In genomic region chr14:100891051-100891450, GRCh38 we compare ENCODE assay signal across 32 cellular contexts. TPM values are rescaled to one million over a fixed set of nuclear protein-coding genes. Genes with fewer than 3 reads are reported as not detected.
DNase-seq lines count a peak whose midpoint lies in the region; ATAC-seq, FAIRE-seq and TF ChIP-seq lines count a peak whose summit lies in the region.
"Had no signal": no experiment of that assay in that cellular context is flagged by ENCODE, and none has a peak within 500 bp of the region (broad histone marks: within the 10 kb centered on the region; RNA-seq: fewer than 3 reads in every experiment).

No MANE protein-coding gene starts in this region.

- H3K9me3 ChIP-seq in right lobe of liver: no peaks in the 10 kb centered on the region
- H3K9me3 ChIP-seq in HepG2 (ENCODE audit: low read length): no peaks in the 10 kb centered on the region
- H3K9me3 ChIP-seq in sigmoid colon: no peaks in the 10 kb centered on the region
- H3K9me3 ChIP-seq in SJCRH30 (replicated peaks): no peaks in the 10 kb centered on the region
- H3K9me3 ChIP-seq: BLaER1 treated with 17β-estradiol and CSF1 and Interleukin-3, amounts not matched to agents 10 nM and 100 nM; SJSA1; upper lobe of left lung had no signal

- H3K4me1 ChIP-seq in right lobe of liver (no peaks in the 10 kb centered on the region), HepG2 (ENCODE audit: insufficient read depth, low read length) (peaks cover 20% of the 10 kb centered on the region), sigmoid colon (peaks cover 0 to 14% (median 8%) of the 10 kb centered on the region in 4 donors), SJCRH30 (0 out of 2 replicates have a peak, but pooled peaks cover 6% of the 10 kb centered on the region)
- H3K4me1 ChIP-seq: parathyroid adenoma, SJSA1, upper lobe of left lung had no signal

- H3K9ac ChIP-seq in HepG2 (ENCODE audit: insufficient read depth, low read depth, low read length): no peak overlapping the region
- H3K9ac ChIP-seq: BLaER1 treated with 17β-estradiol and CSF1 and Interleukin-3, amounts not matched to agents 10 nM and 100 nM; parathyroid adenoma had no signal

- H3K4me3 ChIP-seq in right lobe of liver: no peak overlapping the region
- no peak overlapping the region for H3K4me3 ChIP-seq in HepG2 (replicated peaks in 1 of 3; ENCODE audit: insufficient read depth in 1 of 3, low read depth in 2 of 3, low read length in 3 of 3)
- no peak overlapping the region for H3K4me3 ChIP-seq in sigmoid colon
- H3K4me3 ChIP-seq in SJCRH30: no peak overlapping the region
- H3K4me3 ChIP-seq: BLaER1 treated with 17β-estradiol and CSF1 and Interleukin-3, amounts not matched to agents 10 nM and 100 nM; GM12878; SJSA1; upper lobe of left lung had no signal

- FAIRE-seq in HepG2 (lab: Jason Lieb, UNC): no peak
- FAIRE-seq: astrocyte, GM12878 had no signal

- no peak overlapping the region for H3K27ac ChIP-seq in right lobe of liver
- H3K27ac ChIP-seq in HepG2 (ENCODE audit: extremely low read length, insufficient read depth, low read length): no peak overlapping the region
- no peak overlapping the region for H3K27ac ChIP-seq in sigmoid colon
- H3K27ac ChIP-seq in SJCRH30: no peak overlapping the region
- H3K27ac ChIP-seq: 22Rv1; BLaER1 treated with 17β-estradiol and CSF1 and Interleukin-3, amounts not matched to agents 10 nM and 100 nM; HL-60; parathyroid adenoma; SJSA1; upper lobe of left lung had no signal

- no peak overlapping the region for H3K4me2 ChIP-seq in HepG2 (ENCODE audit: low read depth, low read length)
- H3K4me2 ChIP-seq: BLaER1 treated with 17β-estradiol and CSF1 and Interleukin-3, amounts not matched to agents 10 nM and 100 nM had no signal

- no peak for TF ChIP-seq POLR2A in right lobe of liver (IDR thresholded peaks at IDR 0.05)
- TF ChIP-seq POLR2A in HepG2 (IDR thresholded peaks at IDR 0.05; ENCODE audit: insufficient read depth in 1 of 2, low read depth in 2 of 2, low read length in 2 of 2): no peak
- no peak for TF ChIP-seq POLR2A in sigmoid colon (IDR thresholded peaks at IDR 0.05)

- intact Hi-C loops in right lobe of liver (cut with DNase I): no loop called here
- intact Hi-C loops in HepG2 (cut with micrococcal nuclease; ENCODE audit: unreplicated experiment): no loop called here
- intact Hi-C loops in sigmoid colon (cut with DNase I): no loop called here

- TF ChIP-seq RAD21 in HepG2 (CRISPR knock-in tag; IDR thresholded peaks at IDR 0.05): no peak

- TF ChIP-seq EP300 in HepG2 (IDR thresholded peaks at IDR 0.05; ENCODE audit: low read depth in 2 of 2, low read length in 2 of 2) (no peak), HepG2 (CRISPR knock-in tag; IDR thresholded peaks at IDR 0.05; ENCODE audit: borderline replicate concordance) (no peak), sigmoid colon (IDR thresholded peaks at IDR 0.05) (no peak)

- no peaks in the 10 kb centered on the region for H4K20me1 ChIP-seq in HepG2 (ENCODE audit: insufficient read depth, low read length)
- H4K20me1 ChIP-seq: BLaER1 treated with 17β-estradiol and CSF1 and Interleukin-3, amounts not matched to agents 10 nM and 100 nM had no signal

- peak; percentile 12 for DNase-seq in activated CD4-positive, CD25-positive, alpha-beta regulatory T cell treated with anti-CD3 and anti-CD28 coated beads, Interleukin-2, amount 50 U/mL, for 72 hours
- DNase-seq in activated CD4-positive, CD25-positive, alpha-beta regulatory T cell (lab: John Stamatoyannopoulos, UW): no peak
- DNase-seq in right lobe of liver: peak; percentile 6 to 32 (median 23)
- no peak for DNase-seq in HepG2 (ENCODE audit: low spot score)
- DNase-seq in sigmoid colon: peak; percentile 56
- DNase-seq in SJCRH30: no peak
- no peak for DNase-seq in MV-4-11 (lab: John Stamatoyannopoulos, UW)
- DNase-seq: activated CD4-positive, alpha-beta T cell treated with anti-CD3 and anti-CD28 coated beads, Interleukin-2, amount 50 U/mL, for 4 hours; caudate nucleus; endodermal cell; H7; KG1; NCI-H1105; NCI-H187; NCI-H2171; NCI-H82; nephron progenitor cell; stimulated activated CD4-positive, alpha-beta T cell treated with anti-CD3 and anti-CD28 coated beads, Interleukin-12 subunit alpha, Interleukin-12 subunit beta, amount 100 ng/mL, for 4 hours; stimulated activated CD4-positive, alpha-beta T cell treated with anti-CD3 and anti-CD28 coated beads, Interleukin-2, amount 100 ng/mL, for 48 hours; T1000 had no signal

- H3K79me2 ChIP-seq in HepG2 (ENCODE audit: insufficient read depth, low read length): no peaks in the 10 kb centered on the region
- H3K79me2 ChIP-seq: parathyroid adenoma had no signal

- 66% methylated on average over 3 of the region's 10 CpGs for WGBS in right lobe of liver (ENCODE audit: insufficient coverage, low coverage, low lambda C conversion rate, missing lambda C conversion rate)
- 100% methylated on average over 1 of the region's 10 CpGs for WGBS in HepG2 (ENCODE audit: low lambda C conversion rate)
- WGBS in sigmoid colon, 2 donors: 86 to 94% methylated on average over 10 of the region's 10 CpGs

- TF ChIP-seq CTCF in right lobe of liver (IDR thresholded peaks at IDR 0.05) (no peak), HepG2 (CRISPR knock-in tag; IDR thresholded peaks at IDR 0.05) (no peak), sigmoid colon (IDR thresholded peaks at IDR 0.05) (no peak)

- H3K27me3 ChIP-seq in right lobe of liver (no peaks in the 10 kb centered on the region), HepG2 (ENCODE audit: control insufficient read depth in 1 of 2, insufficient read depth in 2 of 2, low read length in 2 of 2) (peaks cover 0 to 25% of the 10 kb centered on the region in 2 experiments; a peak in 3 of 5 replicates), sigmoid colon (peaks cover 0 to 1% (median 0%) of the 10 kb centered on the region in 3 donors), SJCRH30 (peaks cover 3% of the 10 kb centered on the region; the same call in 1 of the 2 replicates)
- H3K27me3 ChIP-seq: SJSA1, upper lobe of left lung had no signal

- H3K36me3 ChIP-seq in right lobe of liver: no peaks in the 10 kb centered on the region
- H3K36me3 ChIP-seq in HepG2 (replicated peaks in 1 of 2; ENCODE audit: control insufficient read depth in 1 of 2, insufficient read depth in 2 of 2, low read length in 2 of 2): no peaks in the 10 kb centered on the region
- H3K36me3 ChIP-seq in sigmoid colon: no peaks in the 10 kb centered on the region
- H3K36me3 ChIP-seq in SJCRH30: peaks cover 82% of the 10 kb centered on the region
- H3K36me3 ChIP-seq: BLaER1 treated with 17β-estradiol and CSF1 and Interleukin-3, amounts not matched to agents 10 nM and 100 nM; upper lobe of left lung had no signal

- CTCF ChIA-PET in HepG2 (lab: Yijun Ruan, JAX; ENCODE audit: low intra/inter-chr PET ratio, low total read pairs): no interaction called here

- no peak for ATAC-seq in right lobe of liver
- ATAC-seq in HepG2: no peak
- no peak for ATAC-seq in GM19452 (IDR thresholded peaks at IDR 0.05; ENCODE audit: unreplicated experiment)
- ATAC-seq: GM12878 had no signal

- POLR2A ChIA-PET in HepG2 (lab: Yijun Ruan, JAX): no interaction called here

- in situ Hi-C loops in HepG2 (cut with HindIII; ENCODE audit: extremely low pct_ligation_motif_present, low pct_unique_long_range_greater_than_20kb): loop anchor here (10.0 kb wide), 1 partner anchor 486 kb away; no protein-coding TSS in a partner anchor

- no TSS peak for BruUV-seq in HepG2 (replicated peaks; lab: Mats Ljungman, UMichigan)

- no peak overlapping the region for H2AFZ ChIP-seq in HepG2 (ENCODE audit: low read length)
- H2AFZ ChIP-seq: parathyroid adenoma had no signal

TF ChIP-seq in HepG2, 621 proteins besides CTCF, POLR2A, EP300 and RAD21 (continues in another document):
- TF ChIP-seq E2F1 (CRISPR knock-in tag; IDR thresholded peaks at IDR 0.05): no peak
- TF ChIP-seq HNRNPUL1 (IDR thresholded peaks at IDR 0.05; ENCODE audit: low read depth, low read length): no peak
- TF ChIP-seq ZNF251 (CRISPR knock-in tag; IDR thresholded peaks at IDR 0.05): no peak

RNA-seq across cellular contexts. Expression of gene RTL1, which starts 12.5 kb away (rescaled TPM):
- total RNA-seq in right lobe of liver (under 1 TPM in 1 of 6 experiments, not detected in 5; 0.04 TPM), HepG2 (2016; rRNA removed; fragmentation: Illumina TruSeq; extraction: Trizol) (0.04 TPM in 1 of 2 replicates, not detected in the other), sigmoid colon (not detected)
- not detected in 2 replicates for total RNA-seq in HepG2 (2016; cell fraction: cytosol; rRNA removed; fragmentation: Illumina TruSeq; extraction: Trizol; ENCODE audit: low read depth)
- total RNA-seq in HepG2 (2016; cell fraction: insoluble cytoplasmic fraction; rRNA removed; fragmentation: Illumina TruSeq; extraction: Trizol): not detected in 2 replicates
- total RNA-seq in HepG2 (2016; cell fraction: membrane; rRNA removed; fragmentation: Illumina TruSeq; extraction: Trizol): 0.03 TPM in 1 of 2 replicates, not detected in the other
- total RNA-seq in HepG2 (2016; cell fraction: nucleus; rRNA removed; fragmentation: Illumina TruSeq; extraction: Trizol): not detected in 2 replicates
- polyA plus RNA-seq in HepG2 (2011; rRNA removed) (not detected in 2 replicates), sigmoid colon (not detected)
- polyA plus RNA-seq in HepG2 (2011; cell fraction: cytosol; rRNA removed): 0.01 TPM in 1 of 2 replicates, not detected in the other
- polyA plus RNA-seq in HepG2 (2011; cell fraction: nucleus; rRNA removed): 0.05 TPM in 1 of 2 replicates, not detected in the other
- 0.03 and 0.05 TPM in 2 replicates for polyA plus RNA-seq in HepG2 (2012)
- polyA plus RNA-seq in HepG2 (2016; cell fraction: cytosol; fragmentation: Illumina TruSeq; extraction: Trizol; ENCODE audit: low read depth): not detected in 2 replicates
- polyA plus RNA-seq in HepG2 (2016; cell fraction: insoluble cytoplasmic fraction; fragmentation: Illumina TruSeq; extraction: Trizol; ENCODE audit: low read depth): not detected in 2 replicates
- polyA plus RNA-seq in HepG2 (2016; cell fraction: membrane; fragmentation: Illumina TruSeq; extraction: Trizol; ENCODE audit: low read depth): 0.05 TPM in 1 of 2 replicates, not detected in the other
- polyA plus RNA-seq in HepG2 (2016; cell fraction: nucleus; fragmentation: Illumina TruSeq; extraction: Trizol; ENCODE audit: insufficient read depth, low read depth): not detected in 2 replicates
- not detected in 2 replicates for polyA minus RNA-seq in HepG2 (2011; rRNA and poly(A)+ RNA removed; ENCODE audit: low replicate concordance)
- polyA minus RNA-seq in HepG2 (2011; cell fraction: cytosol; rRNA and poly(A)+ RNA removed): not detected in 2 replicates
- polyA minus RNA-seq in HepG2 (2011; cell fraction: nucleus; rRNA and poly(A)+ RNA removed): not detected in 2 replicates
- total RNA-seq in SJCRH30 (2014; rRNA removed; shearing (Covaris generic)): 0.08 and 0.34 TPM in 2 replicates
- total RNA-seq: fibroblast of villous mesenchyme, GM12878, H7, MCF 10A, NCI-H460, SJSA1, upper lobe of left lung had no signal
- polyA plus RNA-seq: GM12878 had no signal

Comparison
In these comparisons a context has a peak if more than half of its experiments do, and no peak if none do; other contexts are left out.
1. DNase-seq: peak in activated CD4-positive, CD25-positive, alpha-beta regulatory T cell treated with anti-CD3 and anti-CD28 coated beads, Interleukin-2, amount 50 U/mL, for 72 hours (single experiment), right lobe of liver (3 of 3) and sigmoid colon (single experiment); none in activated CD4-positive, CD25-positive, alpha-beta regulatory T cell (0 of 4), HepG2 (single experiment), SJCRH30 (0 of 2) and MV-4-11 (single experiment).